ENCODE assay signal across 22 cellular contexts in the genomic region with DNA sequence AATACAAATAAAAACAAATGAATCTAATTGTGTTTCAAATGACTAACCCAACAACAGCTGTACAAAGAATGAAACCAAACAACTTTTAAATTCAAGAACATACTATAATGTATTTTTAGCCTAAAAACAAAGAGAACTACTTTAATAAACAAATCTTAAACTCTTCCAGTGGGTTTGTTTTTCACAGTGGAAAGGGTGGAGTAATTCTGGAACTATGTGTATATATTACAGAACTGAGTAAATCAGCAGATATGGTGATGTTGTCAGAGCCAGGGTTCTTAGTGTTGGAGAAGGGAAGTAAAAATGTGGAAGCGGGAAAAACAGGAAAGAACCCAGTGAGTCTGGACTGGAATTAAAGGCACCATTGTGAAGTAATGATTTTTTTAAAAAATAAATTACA.
DNase-seq lines count a peak whose midpoint lies in the region; ATAC-seq, FAIRE-seq and TF ChIP-seq lines count a peak whose summit lies in the region.
"Had no signal": no experiment of that assay in that cellular context is flagged by ENCODE, and none has a peak within 500 bp of the region (broad histone marks: within the 10 kb centered on the region; RNA-seq: fewer than 3 reads in every experiment).

No MANE protein-coding gene starts in this region.

- H3K27ac ChIP-seq in brain microvascular endothelial cell (peak overlapping the region; percentile 26), gastroesophageal sphincter (peak overlapping the region in 1 of 4 donors; percentile 23), pancreas (no peak overlapping the region)
- H3K27ac ChIP-seq: breast epithelium, KMS-11, neutrophil had no signal

- intact Hi-C loops in pancreas (cut with DNase I), result no loop called here

- H3K4me3 ChIP-seq in brain microvascular endothelial cell (ENCODE audit: low read depth, low read length), result no peak overlapping the region
- no peak overlapping the region for H3K4me3 ChIP-seq in gastroesophageal sphincter
- no peak overlapping the region for H3K4me3 ChIP-seq in pancreas
- H3K4me3 ChIP-seq: breast epithelium, skin epidermis had no signal

- H3K27me3 ChIP-seq in brain microvascular endothelial cell (replicated peaks), result no peaks in the 10 kb centered on the region
- H3K27me3 ChIP-seq in gastroesophageal sphincter, result no peaks in the 10 kb centered on the region
- no peaks in the 10 kb centered on the region for H3K27me3 ChIP-seq in pancreas
- H3K27me3 ChIP-seq: BE2C, breast epithelium, neutrophil had no signal

- TF ChIP-seq POLR2A in gastroesophageal sphincter (IDR thresholded peaks at IDR 0.05), result no peak

- TF ChIP-seq EP300 in gastroesophageal sphincter (IDR thresholded peaks at IDR 0.05), result no peak

- DNase-seq in ELR (ENCODE audit: low read depth) (peak; percentile 13), brain microvascular endothelial cell (no peak), pancreas (no peak), HTR-8/SVneo (ENCODE audit: insufficient read length, low spot score) (no peak)
- DNase-seq: activated CD8-positive, alpha-beta T cell treated with anti-CD3 and anti-CD28 coated beads, Interleukin-2, amount 10 ng/mL, durations not matched to agents 7 days and 5 days; BE2C; midbrain; NCI-H1048; NCI-H2107; NCI-H526; OCI-M1; stimulated activated CD4-positive, alpha-beta T cell treated with anti-CD3 and anti-CD28 coated beads, Interleukin-4, amount 100 ng/mL, for 4 hours had no signal

- H3K36me3 ChIP-seq in brain microvascular endothelial cell (replicated peaks), result no peaks in the 10 kb centered on the region
- peaks cover 0 to 49% of the 10 kb centered on the region in 2 donors for H3K36me3 ChIP-seq in gastroesophageal sphincter
- peaks cover 0 to 9% (median 0%) of the 10 kb centered on the region in 3 donors for H3K36me3 ChIP-seq in pancreas
- H3K36me3 ChIP-seq: breast epithelium had no signal

- TF ChIP-seq CTCF in brain microvascular endothelial cell (IDR thresholded peaks at IDR 0.05; ENCODE audit: low read depth, low read length, missing control alignments) (no peak), gastroesophageal sphincter (IDR thresholded peaks at IDR 0.05) (no peak), pancreas (IDR thresholded peaks at IDR 0.05) (no peak)

- FAIRE-seq in pancreas (lab: Jason Lieb, UNC) (peak; percentile 29), HTR-8/SVneo (lab: Jason Lieb, UNC) (no peak)
- FAIRE-seq: GM12891 had no signal

- peaks cover 2 to 18% (median 5%) of the 10 kb centered on the region in 3 donors for H3K4me1 ChIP-seq in gastroesophageal sphincter
- H3K4me1 ChIP-seq in pancreas, result peaks cover 0 to 7% (median 0%) of the 10 kb centered on the region in 3 donors
- H3K4me1 ChIP-seq: BE2C, breast epithelium had no signal

- no peaks in the 10 kb centered on the region for H3K9me3 ChIP-seq in gastroesophageal sphincter
- H3K9me3 ChIP-seq in pancreas, result no peaks in the 10 kb centered on the region
- H3K9me3 ChIP-seq: BE2C, breast epithelium, neutrophil had no signal

- 57 to 62% methylated on average over 1 of the region's 1 CpG for WGBS in gastroesophageal sphincter (ENCODE audit: low coverage in 1 of 2), 2 donors
- 95 to 96% methylated on average over 1 of the region's 1 CpG for WGBS in pancreas, 2 donors

- in situ Hi-C loops in brain microvascular endothelial cell (cut with HindIII; ENCODE audit: low pct_ligation_motif_present, low sequenced_read_pairs), result no loop called here

- ATAC-seq in gastroesophageal sphincter (peak; percentile 43), pancreas (peak in 1 of 4 donors; percentile 24), GM18511 (IDR thresholded peaks at IDR 0.05; ENCODE audit: unreplicated experiment) (no peak), HG03159 (IDR thresholded peaks at IDR 0.05; ENCODE audit: unreplicated experiment) (no peak), HG03432 (IDR thresholded peaks at IDR 0.05; ENCODE audit: unreplicated experiment) (no peak)
- ATAC-seq: activated CD8-positive, alpha-beta T cell treated with anti-CD3 and anti-CD28 coated beads, Interleukin-2, amount 10 ng/mL, durations not matched to agents 7 days and 5 days; esophagus mucosa had no signal
